In genomic region chr1:154546264-154547043, GRCh38 we compare ENCODE assay signal across 8 cellular contexts. TPM values are rescaled to one million over a fixed set of nuclear protein-coding genes. Genes with fewer than 3 reads are reported as not detected.
A peak's percentile ranks its signal among the peaks of the same experiment; 100 is the strongest.
DNase-seq lines count a peak whose midpoint lies in the region; ATAC-seq, FAIRE-seq and TF ChIP-seq lines count a peak whose summit lies in the region.

No MANE protein-coding gene starts in this region.

- no peak overlapping the region for H3K4me3 ChIP-seq in GM12878

- POLR2A ChIA-PET in GM12878 (lab: Charles Lee) = interaction anchor here (1.9 kb wide), 1 partner anchor 66 kb away, joined by 11 read pairs; no protein-coding TSS in a partner anchor

- DNase-seq in NCI-H1436 (lab: John Stamatoyannopoulos, UW) (peak; percentile 63), NCI-H1436 treated with DMSO at 0.1 percent for 48 hours (lab: John Stamatoyannopoulos, UW) (no peak), NCI-H2081 treated with DMSO at 0.1 percent for 48 hours (lab: John Stamatoyannopoulos, UW) (peak; percentile 6), T-helper 22 cell (ENCODE audit: low read depth) (peak; percentile 9), GM12878 (ENCODE audit: low read depth, low spot score) (peak; percentile 13), immature natural killer cell (peak; percentile 38 to 54 (median 40))
- DNase-seq in stimulated activated CD4-positive, alpha-beta T cell treated with anti-CD3 and anti-CD28 coated beads, Interleukin-1b, Interleukin-23, amount 100 ng/mL, for 4 hours (ENCODE audit: low read depth in 2 of 2) = peak; percentile 24 to 25

- peak; percentile 72 to 86 (median 84) for TF ChIP-seq CTCF in GM12878 (IDR thresholded peaks at IDR 0.05 in 2 of 3, conservative IDR thresholded peaks at IDR 0.05 in 1 of 3; ENCODE audit: control insufficient read depth in 2 of 3, extremely low read depth in 1 of 3, insufficient read depth in 1 of 3, low read depth in 3 of 3, low read length in 3 of 3)

- TF ChIP-seq EP300 in GM12878 (IDR thresholded peaks at IDR 0.05; ENCODE audit: borderline replicate concordance in 1 of 2, control insufficient read depth in 1 of 2, low read depth in 2 of 2, low read length in 2 of 2) = no peak

- SMC1A ChIA-PET in GM12878 (lab: Charles Lee; ENCODE audit: uncharacterized antibody, unreplicated experiment) = interaction anchor here (0.6 to 6.9 kb wide), 23 partner anchors 9 to 441 kb away, joined by 3 to 151 read pairs (median 4); partner anchors contain the start of gene UBE2Q1

- no peak overlapping the region for H3K4me2 ChIP-seq in GM12878 (ENCODE audit: control insufficient read depth, insufficient read depth)

- H3K27ac ChIP-seq in GM12878 (ENCODE audit: control insufficient read depth, insufficient read depth) = no peak overlapping the region

- no peak overlapping the region for H3K9ac ChIP-seq in GM12878 (ENCODE audit: control insufficient read depth, insufficient read depth, low read length)

- 66% methylated on average over 13 of the region's 13 CpGs for WGBS in GM12878 (ENCODE audit: insufficient coverage, insufficient replicate concordance, low lambda C conversion rate, missing lambda C conversion rate)

- H3K4me1 Mint-ChIP-seq in immature natural killer cell = peaks cover 12 to 28% of the 10 kb centered on the region in 2 donors

- H3K4me1 ChIP-seq in GM12878 (ENCODE audit: control insufficient read depth, insufficient read depth, low read length) = peaks cover 15% of the 10 kb centered on the region

- FAIRE-seq in GM12878 (lab: Jason Lieb, UNC) = peak; percentile 7

- no TSS peak for BruUV-seq in GM12878 (replicated peaks; lab: Mats Ljungman, UMichigan)

- no peak overlapping the region for H2AFZ ChIP-seq in GM12878 (ENCODE audit: control insufficient read depth, low read depth, low read length)

- H3K36me3 Mint-ChIP-seq in immature natural killer cell = peaks cover 4 to 31% (median 11%) of the 10 kb centered on the region in 3 donors

- peak; percentile 87 for ATAC-seq in GM12878
- no peak for ATAC-seq in GM18861 (IDR thresholded peaks at IDR 0.05; ENCODE audit: unreplicated experiment)

- H3K27me3 ChIP-seq in GM12878 (replicated peaks in 1 of 2; ENCODE audit: control insufficient read depth in 2 of 2, insufficient read depth in 2 of 2, low read length in 1 of 2) = no peaks in the 10 kb centered on the region; a peak in 1 of 4 replicates

- no peak for TF ChIP-seq POLR2A in GM12878 (IDR thresholded peaks at IDR 0.05; ENCODE audit: low read depth, low read length)

- H3K9me3 ChIP-seq in GM12878 (replicated peaks; ENCODE audit: control insufficient read depth, insufficient read depth, low read length) = no peaks in the 10 kb centered on the region

- H3K4me3 Mint-ChIP-seq in immature natural killer cell = no peak overlapping the region

- peaks cover 2 to 3% (median 3%) of the 10 kb centered on the region in 3 donors for H3K27me3 Mint-ChIP-seq in immature natural killer cell (ENCODE audit: low read depth in 3 of 3)

- peak overlapping the region in 1 of 6 donors; percentile 41 for H3K27ac Mint-ChIP-seq in immature natural killer cell

- peak; percentile 98 for TF ChIP-seq RAD21 in GM12878 (IDR thresholded peaks at IDR 0.05; ENCODE audit: insufficient read depth, low read depth, low read length)

- no peaks in the 10 kb centered on the region for H3K9me3 Mint-ChIP-seq in immature natural killer cell

- RAD21 ChIA-PET in GM12878 (lab: Charles Lee; ENCODE audit: unreplicated experiment) = interaction anchor here (0.7 to 7.0 kb wide), 19 partner anchors 14 to 532 kb away, joined by 3 to 189 read pairs (median 4); partner anchors contain the start of genes EFNA3 and IL6R

- in situ Hi-C loops in GM12878 (cut with MboI) = no loop called here

- peaks cover 13 to 29% of the 10 kb centered on the region in 2 experiments for H3K36me3 ChIP-seq in GM12878 (ENCODE audit: control insufficient read depth in 2 of 2, insufficient read depth in 2 of 2, low read length in 1 of 2)

- intact Hi-C loops in GM12878 (cut with micrococcal nuclease; ENCODE audit: unreplicated experiment) = loop anchor here (1.0 to 5.0 kb wide), 2 partner anchors 66 to 209 kb away; no protein-coding TSS in a partner anchor

- H3K79me2 ChIP-seq in GM12878 (ENCODE audit: control insufficient read depth, insufficient read depth, low read length) = no peaks in the 10 kb centered on the region; the same call in 1 of the 2 replicates

- CTCF ChIA-PET in GM12878 (lab: Yijun Ruan, JAX) = interaction anchor here (0.6 to 6.1 kb wide), 55 partner anchors 9 to 740 kb away, joined by 3 to 302 read pairs (median 4); partner anchors contain the start of gene ATP8B2

- peaks cover 6% of the 10 kb centered on the region; the same call in 1 of the 2 replicates for H4K20me1 ChIP-seq in GM12878 (ENCODE audit: control insufficient read depth, insufficient read depth)

RNA-seq across cellular contexts. Expression of gene UBE2Q1, which starts 12.0 kb away (rescaled TPM):
- total RNA-seq in GM12878 (2013; cell fraction: nucleolus; rRNA removed) = 23.0 and 26.0 TPM in 2 replicates
- total RNA-seq in GM12878 (2014; rRNA removed) (30.3 and 33.6 TPM in 2 replicates), GM12878 (2014; rRNA removed; fragmentation: Illumina TruSeq; extraction: Trizol) (34.8 and 40.0 TPM in 2 replicates), GM12878 (2021) (79.1 and 82.6 TPM in 2 replicates)
- 151 TPM for polyA plus RNA-seq in GM12878 (2011; ENCODE audit: low read depth)
- polyA plus RNA-seq in GM12878 (2011; rRNA removed) (23.5 and 25.1 TPM in 2 replicates), GM12878 (2014; fragmentation: Illumina TruSeq; extraction: Trizol) (63.9 and 75.3 TPM in 2 replicates), GM12878 (2014; fragmentation: Nextera tagmentation; extraction: Ambion mirVana) (10 to 100 TPM; 11.0 to 20.3 TPM), GM12878 (2014; rRNA removed) (24.7 and 27.0 TPM in 2 replicates), GM12878 (2016; fragmentation: Nextera tagmentation; extraction: Ambion mirVana) (1 to 10 TPM; 3.9 to 4.3 TPM), immature natural killer cell (10 to 100 TPM in 1 of 3 donors, 1 to 10 TPM in 2; 8.2 to 11.6 (median 9.7) TPM)
- polyA plus RNA-seq in GM12878 (2011; cell fraction: cytosol; rRNA removed) = 14.7 and 17.2 TPM in 2 replicates
- 35.1 and 39.0 TPM in 2 replicates for polyA plus RNA-seq in GM12878 (2011; cell fraction: nucleus; rRNA removed)
- 48.0 and 59.0 TPM in 2 replicates for polyA plus RNA-seq in GM12878 (2012)
- polyA minus RNA-seq in GM12878 (2011; rRNA and poly(A)+ RNA removed) = 16.3 and 17.7 TPM in 2 replicates
- polyA minus RNA-seq in GM12878 (2011; cell fraction: cytosol; rRNA and poly(A)+ RNA removed) = 14.3 and 20.0 TPM in 2 replicates
- 20.2 and 20.4 TPM in 2 replicates for polyA minus RNA-seq in GM12878 (2011; cell fraction: nucleus; rRNA and poly(A)+ RNA removed)

RNA-seq across cellular contexts. Expression of gene CHRNB2, which starts 21.1 kb away (rescaled TPM):
- 0.07 and 0.08 TPM in 2 replicates for total RNA-seq in GM12878 (2013; cell fraction: nucleolus; rRNA removed)
- total RNA-seq in GM12878 (2014; rRNA removed) (not detected in 2 replicates), GM12878 (2014; rRNA removed; fragmentation: Illumina TruSeq; extraction: Trizol) (not detected in 2 replicates), GM12878 (2021) (0.03 TPM in 1 of 2 replicates, not detected in the other)
- 0.10 TPM for polyA plus RNA-seq in GM12878 (2011; ENCODE audit: low read depth)
- polyA plus RNA-seq in GM12878 (2011; rRNA removed) (not detected in 2 replicates), GM12878 (2014; fragmentation: Illumina TruSeq; extraction: Trizol) (0.03 TPM in 1 of 2 replicates, not detected in the other), GM12878 (2014; fragmentation: Nextera tagmentation; extraction: Ambion mirVana) (not detected), GM12878 (2014; rRNA removed) (0.01 and 0.04 TPM in 2 replicates), GM12878 (2016; fragmentation: Nextera tagmentation; extraction: Ambion mirVana) (under 1 TPM in 1 of 2 experiments, not detected in 1; 0.11 TPM), immature natural killer cell (under 1 TPM in 1 of 3 donors, not detected in 2; 0.07 TPM)
- 0.02 TPM in 1 of 2 replicates, not detected in the other for polyA plus RNA-seq in GM12878 (2011; cell fraction: cytosol; rRNA removed)
- polyA plus RNA-seq in GM12878 (2011; cell fraction: nucleus; rRNA removed) = 0.04 and 0.07 TPM in 2 replicates
- 0.08 and 0.10 TPM in 2 replicates for polyA plus RNA-seq in GM12878 (2012)
- polyA minus RNA-seq in GM12878 (2011; rRNA and poly(A)+ RNA removed) = 0.80 TPM in 1 of 2 replicates, not detected in the other
- polyA minus RNA-seq in GM12878 (2011; cell fraction: cytosol; rRNA and poly(A)+ RNA removed) = not detected in 2 replicates
- polyA minus RNA-seq in GM12878 (2011; cell fraction: nucleus; rRNA and poly(A)+ RNA removed) = not detected in 2 replicates

RNA-seq across cellular contexts. Expression of gene SHE, which starts 44.2 kb away (rescaled TPM):
- 1.9 and 2.2 TPM in 2 replicates for total RNA-seq in GM12878 (2013; cell fraction: nucleolus; rRNA removed)
- under 0.01 and 0.05 TPM in 2 replicates for total RNA-seq in GM12878 (2014; rRNA removed)
- total RNA-seq in GM12878 (2014; rRNA removed; fragmentation: Illumina TruSeq; extraction: Trizol) = 0.04 and 0.05 TPM in 2 replicates
- total RNA-seq in GM12878 (2021) = 0.05 TPM in 2 replicates
- polyA plus RNA-seq in GM12878 (2011; ENCODE audit: low read depth) = 0.05 TPM
- polyA plus RNA-seq in GM12878 (2011; rRNA removed) = not detected in 2 replicates
- under 0.01 TPM in 1 of 2 replicates, not detected in the other for polyA plus RNA-seq in GM12878 (2011; cell fraction: cytosol; rRNA removed)
- not detected in 2 replicates for polyA plus RNA-seq in GM12878 (2011; cell fraction: nucleus; rRNA removed)
- polyA plus RNA-seq in GM12878 (2012) = 0.05 and 0.08 TPM in 2 replicates
- polyA plus RNA-seq in GM12878 (2014; fragmentation: Illumina TruSeq; extraction: Trizol) = 0.03 TPM in 1 of 2 replicates, not detected in the other
- polyA plus RNA-seq in GM12878 (2014; fragmentation: Nextera tagmentation; extraction: Ambion mirVana) = under 1 TPM; 0.02 TPM
- 0.03 and 0.04 TPM in 2 replicates for polyA plus RNA-seq in GM12878 (2014; rRNA removed)
- polyA plus RNA-seq in GM12878 (2016; fragmentation: Nextera tagmentation; extraction: Ambion mirVana) = not detected
- not detected in 2 replicates for polyA minus RNA-seq in GM12878 (2011; rRNA and poly(A)+ RNA removed)
- not detected in 2 replicates for polyA minus RNA-seq in GM12878 (2011; cell fraction: cytosol; rRNA and poly(A)+ RNA removed)
- not detected in 2 replicates for polyA minus RNA-seq in GM12878 (2011; cell fraction: nucleus; rRNA and poly(A)+ RNA removed)
- under 1 TPM in 1 of 3 donors, not detected in 2; 0.13 TPM for polyA plus RNA-seq in immature natural killer cell

RNA-seq across cellular contexts. Expression of gene TDRD10, which starts 44.4 kb away (rescaled TPM):
- 0.31 and 1.0 TPM in 2 replicates for total RNA-seq in GM12878 (2013; cell fraction: nucleolus; rRNA removed)
- 0.05 TPM in 1 of 2 replicates, not detected in the other for total RNA-seq in GM12878 (2014; rRNA removed)
- not detected in 2 replicates for total RNA-seq in GM12878 (2014; rRNA removed; fragmentation: Illumina TruSeq; extraction: Trizol)
- total RNA-seq in GM12878 (2021) = not detected in 2 replicates
- polyA plus RNA-seq in GM12878 (2011; ENCODE audit: low read depth) = not detected
- polyA plus RNA-seq in GM12878 (2011; rRNA removed) = not detected in 2 replicates
- polyA plus RNA-seq in GM12878 (2011; cell fraction: cytosol; rRNA removed) = not detected in 2 replicates
- 0.07 TPM in 1 of 2 replicates, not detected in the other for polyA plus RNA-seq in GM12878 (2011; cell fraction: nucleus; rRNA removed)
- polyA plus RNA-seq in GM12878 (2012) = 0.10 TPM in 1 of 2 replicates, not detected in the other
- not detected in 2 replicates for polyA plus RNA-seq in GM12878 (2014; fragmentation: Illumina TruSeq; extraction: Trizol)
- not detected for polyA plus RNA-seq in GM12878 (2014; fragmentation: Nextera tagmentation; extraction: Ambion mirVana)
- not detected in 2 replicates for polyA plus RNA-seq in GM12878 (2014; rRNA removed)
- polyA plus RNA-seq in GM12878 (2016; fragmentation: Nextera tagmentation; extraction: Ambion mirVana) = not detected
- polyA minus RNA-seq in GM12878 (2011; rRNA and poly(A)+ RNA removed) = not detected in 2 replicates
- polyA minus RNA-seq in GM12878 (2011; cell fraction: cytosol; rRNA and poly(A)+ RNA removed) = not detected in 2 replicates
- not detected in 2 replicates for polyA minus RNA-seq in GM12878 (2011; cell fraction: nucleus; rRNA and poly(A)+ RNA removed)
- polyA plus RNA-seq in immature natural killer cell = not detected
